ENCODE assay signal across 25 cellular contexts in genomic region chr3:195246608-195247007, GRCh38. TPM values are rescaled to one million over a fixed set of nuclear protein-coding genes. Genes with fewer than 3 reads are reported as not detected.
A peak's percentile ranks its signal among the peaks of the same experiment; 100 is the strongest.
DNase-seq lines count a peak whose midpoint lies in the region; ATAC-seq and TF ChIP-seq lines count a peak whose summit lies in the region.
"Had no signal": no experiment of that assay in that cellular context is flagged by ENCODE, and none has a peak within 500 bp of the region (broad histone marks: within the 10 kb centered on the region; RNA-seq: fewer than 3 reads in every experiment).

No MANE protein-coding gene starts in this region.

- no peak overlapping the region for H3K4me3 Mint-ChIP-seq in endodermal cell
- no peak overlapping the region for H3K4me3 Mint-ChIP-seq in osteocyte (ENCODE audit: unreplicated experiment)
- H3K4me3 Mint-ChIP-seq: activated B cell treated with CpG ODN at 0.5 μM for 24 hours; activated naive CD8-positive, alpha-beta T cell; activated T-helper 17 cell treated with anti-CD3 and anti-CD28 coated beads, Interleukin-2, amount 50 U/mL, for 72 hours; central memory CD8-positive, alpha-beta T cell had no signal

- no peak overlapping the region for H3K4me3 ChIP-seq in endodermal cell (ENCODE audit: low read length)
- H3K4me3 ChIP-seq: heart left ventricle, ovary, thyroid gland had no signal

- TF ChIP-seq CTCF in endodermal cell (conservative IDR thresholded peaks at IDR 0.05) (no peak), osteocyte (IDR thresholded peaks at IDR 0.05) (no peak), GM20000 (IDR thresholded peaks at IDR 0.05; ENCODE audit: extremely low read depth, missing control alignments) (no peak)

- peaks cover 5% of the 10 kb centered on the region for H3K9me3 ChIP-seq in endodermal cell (ENCODE audit: control insufficient read depth, low read length)
- H3K9me3 ChIP-seq: heart left ventricle, ovary, thyroid gland had no signal

- no peak overlapping the region for H3K27ac Mint-ChIP-seq in endodermal cell
- no peak overlapping the region for H3K27ac Mint-ChIP-seq in osteocyte (ENCODE audit: unreplicated experiment)
- H3K27ac Mint-ChIP-seq: activated B cell treated with CpG ODN at 0.5 μM for 24 hours; activated naive CD8-positive, alpha-beta T cell had no signal

- H3K36me3 Mint-ChIP-seq in endodermal cell (ENCODE audit: low read depth) = peaks cover 59% of the 10 kb centered on the region
- peaks cover 9% of the 10 kb centered on the region for H3K36me3 Mint-ChIP-seq in osteocyte (ENCODE audit: unreplicated experiment)

- H3K4me1 Mint-ChIP-seq in endodermal cell (peaks cover 15% of the 10 kb centered on the region), osteocyte (ENCODE audit: unreplicated experiment) (peaks cover 10% of the 10 kb centered on the region)

- H3K9ac ChIP-seq in endodermal cell (ENCODE audit: extremely low read depth, low read length, poor library complexity, severe bottlenecking) = no peak overlapping the region

- H3K4me1 ChIP-seq in endodermal cell (ENCODE audit: control insufficient read depth, insufficient read depth, low read length) = no peaks in the 10 kb centered on the region
- H3K4me1 ChIP-seq: thyroid gland had no signal

- H3K36me3 ChIP-seq in endodermal cell (ENCODE audit: control insufficient read depth, insufficient read depth, low read length) = peaks cover 9% of the 10 kb centered on the region
- H3K36me3 ChIP-seq: ovary, thyroid gland had no signal

- no peak overlapping the region for H3K27ac ChIP-seq in endodermal cell (ENCODE audit: low read depth, low read length)
- H3K27ac ChIP-seq: C4-2B, epithelial cell of prostate, heart left ventricle, ovary, thyroid gland had no signal

- H3K9me3 Mint-ChIP-seq in endodermal cell (no peaks in the 10 kb centered on the region), osteocyte (ENCODE audit: unreplicated experiment) (no peaks in the 10 kb centered on the region)
- H3K9me3 Mint-ChIP-seq: activated B cell treated with CpG ODN at 0.5 μM for 24 hours; activated T-helper 17 cell treated with anti-CD3 and anti-CD28 coated beads, Interleukin-2, amount 50 U/mL, for 72 hours; central memory CD8-positive, alpha-beta T cell had no signal

- H3K27me3 Mint-ChIP-seq in endodermal cell (ENCODE audit: insufficient read depth) (no peaks in the 10 kb centered on the region), osteocyte (ENCODE audit: unreplicated experiment) (no peaks in the 10 kb centered on the region)
- H3K27me3 Mint-ChIP-seq: activated B cell treated with CpG ODN at 0.5 μM for 24 hours; activated naive CD8-positive, alpha-beta T cell; activated T-helper 17 cell treated with anti-CD3 and anti-CD28 coated beads, Interleukin-2, amount 50 U/mL, for 72 hours; central memory CD8-positive, alpha-beta T cell had no signal

- DNase-seq in DMS 273 (lab: John Stamatoyannopoulos, UW; ENCODE audit: unreplicated experiment) = peak; percentile 97
- peak; percentile 90 for DNase-seq in NCI-H2171 treated with DMSO at 0.1 percent for 48 hours (lab: John Stamatoyannopoulos, UW)
- DNase-seq in endodermal cell = peak; percentile 16
- peak; percentile 72 for DNase-seq in osteocyte (ENCODE audit: extremely low spot score, unreplicated experiment)
- no peak for DNase-seq in GM20000 (ENCODE audit: low spot score)
- DNase-seq in MV-4-11 (lab: John Stamatoyannopoulos, UW) = no peak
- DNase-seq: activated B cell treated with CpG ODN at 0.5 μM for 24 hours; activated CD4-positive, alpha-beta T cell treated with anti-CD3 and anti-CD28 coated beads, Interleukin-2, amount 50 U/mL, for 4 hours; activated CD8-positive, alpha-beta memory T cell treated with anti-CD3 and anti-CD28 coated beads, Interleukin-2, amount 50 U/mL, for 4 hours; left cardiac atrium; NCI-H1417; NCI-H526 treated with DMSO at 0.1 percent for 48 hours; stimulated activated CD4-positive, alpha-beta T cell treated with anti-CD3 and anti-CD28 coated beads, Interleukin-12 subunit alpha, Interleukin-12 subunit beta, amount 100 ng/mL, for 4 hours; stimulated activated CD4-positive, alpha-beta T cell treated with anti-CD3 and anti-CD28 coated beads, Interleukin-4, amount 100 ng/mL, for 4 hours; stimulated activated naive CD8-positive, alpha-beta T cell treated with anti-CD3 and anti-CD28 coated beads, Interleukin-15, Interleukin-2, amounts not matched to agents 100 U/mL and 50 U/mL, for 24 hours; thyroid gland had no signal

- H3K27me3 ChIP-seq in endodermal cell (ENCODE audit: control insufficient read depth, insufficient read depth, low read length, poor library complexity, severe bottlenecking) = no peaks in the 10 kb centered on the region
- H3K27me3 ChIP-seq: heart left ventricle, ovary, thyroid gland had no signal

- no peak for ATAC-seq in GM21390 (IDR thresholded peaks at IDR 0.05; ENCODE audit: unreplicated experiment)
- no peak for ATAC-seq in GM18502 (IDR thresholded peaks at IDR 0.05; ENCODE audit: poor library complexity, unreplicated experiment)
- ATAC-seq: activated T-helper 17 cell treated with anti-CD3 and anti-CD28 coated beads, Interleukin-2, amount 50 U/mL, for 72 hours; left cardiac atrium; stimulated activated naive CD8-positive, alpha-beta T cell treated with anti-CD3 and anti-CD28 coated beads, Interleukin-15, Interleukin-2, amounts not matched to agents 100 U/mL and 50 U/mL, for 24 hours had no signal

- 91 to 93% methylated on average over 9 of the region's 9 CpGs for WGBS in endodermal cell (ENCODE audit: insufficient coverage in 1 of 2, insufficient read length in 1 of 2), 2 experiments

RNA-seq across cellular contexts. Expression of gene XXYLT1, which starts 24.4 kb away (rescaled TPM):
- total RNA-seq in endodermal cell (10 to 100 TPM; 35.5 to 38.3 TPM), osteocyte (35.1 and 35.8 TPM in 2 replicates)
- polyA plus RNA-seq in endodermal cell (2013, experiment 1 of 2) = 41.5 TPM
- polyA plus RNA-seq in endodermal cell (2013, experiment 2 of 2) = 41.3 TPM

Comparison
In these comparisons a context has a peak if more than half of its experiments do, and no peak if none do; other contexts are left out.
1. DNase-seq: peak in DMS 273 (single experiment), NCI-H2171 treated with DMSO at 0.1 percent for 48 hours (single experiment), endodermal cell (single experiment) and osteocyte (single experiment); none in GM20000 (single experiment) and MV-4-11 (single experiment).